ENCODE assay signal across 8 cellular contexts in the genomic region with DNA sequence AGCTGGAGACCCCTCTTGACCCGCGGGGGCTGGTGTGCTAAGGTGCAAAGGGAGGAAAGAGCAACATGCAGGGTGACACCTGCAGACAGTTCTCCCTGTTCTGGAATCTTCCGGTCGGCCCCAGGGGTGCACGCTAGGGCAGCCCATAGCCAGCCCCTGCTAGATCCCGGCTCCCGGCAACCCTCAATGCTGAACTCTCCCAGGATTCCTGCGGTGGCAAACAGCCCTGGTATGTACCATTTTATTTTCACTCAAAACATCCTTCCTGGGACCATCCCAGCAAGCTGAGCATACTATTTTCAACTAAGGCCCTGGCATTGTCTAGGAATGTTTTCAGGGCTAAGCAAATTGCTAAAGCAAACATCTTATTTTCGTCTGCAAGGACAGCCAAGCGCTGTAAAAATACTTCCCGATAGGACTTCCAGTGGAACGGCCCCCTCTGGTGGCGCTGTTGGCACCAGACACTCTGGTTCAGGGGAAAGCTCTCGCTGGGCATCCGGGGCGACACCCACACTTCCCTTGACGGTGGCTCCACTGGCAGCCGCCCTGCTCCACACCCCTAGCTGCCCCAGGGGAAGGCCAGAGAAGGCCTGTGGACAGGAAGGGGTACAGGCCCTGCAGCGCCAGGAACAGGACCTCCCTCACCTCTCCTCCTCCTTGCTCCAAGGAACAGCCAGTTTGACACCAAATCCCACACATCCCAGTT.
DNase-seq lines count a peak whose midpoint lies in the region; ATAC-seq and TF ChIP-seq lines count a peak whose summit lies in the region.

No MANE protein-coding gene starts in this region.

- TF ChIP-seq CTCF in foreskin keratinocyte (conservative IDR thresholded peaks at IDR 0.05), result peak; percentile 83
- peak; percentile 81 for TF ChIP-seq CTCF in neural crest cell (conservative IDR thresholded peaks at IDR 0.05)
- TF ChIP-seq CTCF in type B pancreatic cell (conservative IDR thresholded peaks at IDR 0.05), result peak; percentile 88

- H3K9me3 Mint-ChIP-seq in neural crest cell, result no peaks in the 10 kb centered on the region
- no peaks in the 10 kb centered on the region for H3K9me3 Mint-ChIP-seq in type B pancreatic cell

- H3K36me3 Mint-ChIP-seq in neural crest cell (ENCODE audit: low read depth), result peaks cover 3% of the 10 kb centered on the region
- peaks cover 29% of the 10 kb centered on the region for H3K36me3 Mint-ChIP-seq in type B pancreatic cell

- H3K4me1 Mint-ChIP-seq in neural crest cell, result peaks cover 86% of the 10 kb centered on the region
- H3K4me1 Mint-ChIP-seq in type B pancreatic cell (ENCODE audit: unreplicated experiment), result peaks cover 86% of the 10 kb centered on the region

- ATAC-seq in foreskin keratinocyte (peak; percentile 28), HG03135 (IDR thresholded peaks at IDR 0.05; ENCODE audit: unreplicated experiment) (no peak)

- H3K4me3 Mint-ChIP-seq in neural crest cell (peak overlapping the region; percentile 57), type B pancreatic cell (peak overlapping the region; percentile 66)

- H3K27ac ChIP-seq in foreskin keratinocyte, result no peak overlapping the region

- H3K27me3 Mint-ChIP-seq in neural crest cell (ENCODE audit: low read depth) (no peaks in the 10 kb centered on the region), type B pancreatic cell (no peaks in the 10 kb centered on the region)

- H3K27ac Mint-ChIP-seq in neural crest cell (ENCODE audit: unreplicated experiment) (peak overlapping the region; percentile 95), type B pancreatic cell (peak overlapping the region; percentile 90)

- H3K4me1 ChIP-seq in foreskin keratinocyte, result peaks cover 20% of the 10 kb centered on the region

- no peaks in the 10 kb centered on the region for H3K27me3 ChIP-seq in foreskin keratinocyte

- peak; percentile 5 for DNase-seq in NCI-H2171 treated with DMSO at 0.1 percent for 48 hours (lab: John Stamatoyannopoulos, UW)
- no peak for DNase-seq in NCI-H2171 (lab: John Stamatoyannopoulos, UW)
- peak; percentile 18 for DNase-seq in NCI-H2196 treated with DMSO at 0.1 percent for 48 hours (lab: John Stamatoyannopoulos, UW; ENCODE audit: unreplicated experiment)
- peak; percentile 32 for DNase-seq in activated T-cell treated with anti-CD3 and anti-CD28 coated beads for 48 hours (ENCODE audit: low read depth)
- DNase-seq in foreskin keratinocyte, result peak in 1 of 2 donors; percentile 33
- DNase-seq in neural crest cell (ENCODE audit: low read depth, low spot score), result peak; percentile 67
- peak; percentile 81 for DNase-seq in type B pancreatic cell (ENCODE audit: extremely low spot score, unreplicated experiment)
